27 cellular contexts compared by ENCODE assay signal in genomic region chr18:63043516-63043915, GRCh38.
DNase-seq lines count a peak whose midpoint lies in the region; ATAC-seq and TF ChIP-seq lines count a peak whose summit lies in the region.
"Had no signal": no experiment of that assay in that cellular context is flagged by ENCODE, and none has a peak within 500 bp of the region (broad histone marks: within the 10 kb centered on the region; RNA-seq: fewer than 3 reads in every experiment).

No MANE protein-coding gene starts in this region.

- H3K4me1 Mint-ChIP-seq in chondrocyte (ENCODE audit: low read depth): no peaks in the 10 kb centered on the region
- peaks cover 19% of the 10 kb centered on the region for H3K4me1 Mint-ChIP-seq in stimulated activated memory B cell treated with anti-CD40 and anti-IgM and Interleukin-4, amounts not matched to agents 10 μg/mL and 1 μg/mL and 100 μg/mL, for 72 hours

- H3K9me3 Mint-ChIP-seq in chondrocyte (ENCODE audit: low read depth): peaks cover 12% of the 10 kb centered on the region
- peaks cover 3% of the 10 kb centered on the region for H3K9me3 Mint-ChIP-seq in stimulated activated memory B cell treated with anti-CD40 and anti-IgM and Interleukin-4, amounts not matched to agents 10 μg/mL and 1 μg/mL and 100 μg/mL, for 72 hours

- WGBS in suprapubic skin: 83% methylated on average over 5 of the region's 5 CpGs

- peak; percentile 80 for DNase-seq in HCEC 1CT
- DNase-seq in amniotic epithelial cell (ENCODE audit: low read depth): peak; percentile 51
- peak; percentile 30 for DNase-seq in fibroblast of the aortic adventitia (ENCODE audit: low read depth)
- no peak for DNase-seq in chondrocyte (ENCODE audit: low spot score)
- DNase-seq in suprapubic skin (ENCODE audit: low spot score in 2 of 2): no peak
- DNase-seq in KG1 (lab: John Stamatoyannopoulos, UW): no peak
- DNase-seq: activated CD4-positive, alpha-beta T cell treated with anti-CD3 and anti-CD28 coated beads, Interleukin-2, amount 50 U/mL, for 4 hours; activated CD4-positive, CD25-positive, alpha-beta regulatory T cell; activated naive CD4-positive, alpha-beta T cell treated with anti-CD3 and anti-CD28 coated beads for 36 hours; amniotic stem cell; DND-41; glutamatergic neuron; MM.1S; NCI-H2081 treated with DMSO at 0.1 percent for 48 hours; NCI-H774; nephron progenitor cell; pancreas; RPMI8226; stimulated activated CD4-positive, alpha-beta T cell treated with anti-CD3 and anti-CD28 coated beads, Interleukin-4, amount 100 ng/mL, for 24 hours; upper lobe of right lung had no signal

- no peak for TF ChIP-seq POLR2A in suprapubic skin (IDR thresholded peaks at IDR 0.05)

- no peak overlapping the region for H3K27ac ChIP-seq in suprapubic skin
- H3K27ac ChIP-seq: cardiac muscle cell, pancreas, right atrium auricular region, upper lobe of right lung had no signal

- H3K27me3 Mint-ChIP-seq in chondrocyte (ENCODE audit: low read depth): peaks cover 45% of the 10 kb centered on the region
- no peaks in the 10 kb centered on the region for H3K27me3 Mint-ChIP-seq in stimulated activated memory B cell treated with anti-CD40 and anti-IgM and Interleukin-4, amounts not matched to agents 10 μg/mL and 1 μg/mL and 100 μg/mL, for 72 hours

- no peaks in the 10 kb centered on the region for H3K27me3 ChIP-seq in suprapubic skin
- H3K27me3 ChIP-seq: cardiac muscle cell, pancreas, right atrium auricular region had no signal

- H3K9me3 ChIP-seq in suprapubic skin: no peaks in the 10 kb centered on the region
- H3K9me3 ChIP-seq: pancreas, right atrium auricular region, upper lobe of right lung had no signal

- H3K36me3 ChIP-seq in suprapubic skin: no peaks in the 10 kb centered on the region
- H3K36me3 ChIP-seq: cardiac muscle cell, pancreas, right atrium auricular region, upper lobe of right lung had no signal

- no peak overlapping the region for H3K4me3 Mint-ChIP-seq in chondrocyte (ENCODE audit: unreplicated experiment)
- no peak overlapping the region for H3K4me3 Mint-ChIP-seq in stimulated activated memory B cell treated with anti-CD40 and anti-IgM and Interleukin-4, amounts not matched to agents 10 μg/mL and 1 μg/mL and 100 μg/mL, for 72 hours
- H3K4me3 Mint-ChIP-seq: activated naive CD4-positive, alpha-beta T cell treated with anti-CD3 and anti-CD28 coated beads for 36 hours; activated T-helper 1 cell treated with anti-CD3 and anti-CD28 coated beads, Interleukin-12 subunit alpha, Interleukin-12 subunit beta, Interleukin-2, Interleukin-4 antibody, amounts not matched to agents 30 ng/mL and 10 ng/mL and 1 ng/mL, durations not matched to agents 14 hours and 24 hours and 36 hours; nephron progenitor cell; stimulated activated effector memory CD8-positive, alpha-beta T cell treated with anti-CD3 and anti-CD28 coated beads, Interleukin-12 subunit alpha, Interleukin-12 subunit beta, amount 100 ng/mL, for 72 hours had no signal

- TF ChIP-seq EP300 in suprapubic skin (IDR thresholded peaks at IDR 0.05): no peak

- no peak overlapping the region for H3K4me3 ChIP-seq in fibroblast of the aortic adventitia (ENCODE audit: low read depth, low read length)
- H3K4me3 ChIP-seq in suprapubic skin: no peak overlapping the region
- H3K4me3 ChIP-seq: cardiac muscle cell, K562, lung, pancreas, right atrium auricular region, upper lobe of right lung had no signal

- H3K4me1 ChIP-seq in suprapubic skin: no peaks in the 10 kb centered on the region
- H3K4me1 ChIP-seq: pancreas, right atrium auricular region, upper lobe of right lung had no signal

- no peak for ATAC-seq in stimulated activated memory B cell treated with anti-CD40 and anti-IgM and Interleukin-4, amounts not matched to agents 10 μg/mL and 1 μg/mL and 100 μg/mL, for 72 hours
- ATAC-seq: K562; pancreas; stimulated activated effector memory CD8-positive, alpha-beta T cell treated with anti-CD3 and anti-CD28 coated beads, Interleukin-12 subunit alpha, Interleukin-12 subunit beta, amount 100 ng/mL, for 72 hours; upper lobe of right lung had no signal

- H3K27ac Mint-ChIP-seq in chondrocyte (ENCODE audit: unreplicated experiment): no peak overlapping the region
- H3K27ac Mint-ChIP-seq in stimulated activated memory B cell treated with anti-CD40 and anti-IgM and Interleukin-4, amounts not matched to agents 10 μg/mL and 1 μg/mL and 100 μg/mL, for 72 hours: no peak overlapping the region
- H3K27ac Mint-ChIP-seq: activated naive CD4-positive, alpha-beta T cell treated with anti-CD3 and anti-CD28 coated beads for 36 hours; activated T-helper 1 cell treated with anti-CD3 and anti-CD28 coated beads, Interleukin-12 subunit alpha, Interleukin-12 subunit beta, Interleukin-2, Interleukin-4 antibody, amounts not matched to agents 30 ng/mL and 10 ng/mL and 1 ng/mL, durations not matched to agents 14 hours and 24 hours and 36 hours; nephron progenitor cell; stimulated activated effector memory CD8-positive, alpha-beta T cell treated with anti-CD3 and anti-CD28 coated beads, Interleukin-12 subunit alpha, Interleukin-12 subunit beta, amount 100 ng/mL, for 72 hours had no signal

- no peak for TF ChIP-seq CTCF in fibroblast of the aortic adventitia (IDR thresholded peaks at IDR 0.05; ENCODE audit: insufficient read depth, low read length)
- no peak for TF ChIP-seq CTCF in chondrocyte (IDR thresholded peaks at IDR 0.05)
- no peak for TF ChIP-seq CTCF in suprapubic skin (IDR thresholded peaks at IDR 0.05)

- peaks cover 4% of the 10 kb centered on the region for H3K36me3 Mint-ChIP-seq in chondrocyte (ENCODE audit: low read depth)
- peaks cover 5% of the 10 kb centered on the region for H3K36me3 Mint-ChIP-seq in stimulated activated memory B cell treated with anti-CD40 and anti-IgM and Interleukin-4, amounts not matched to agents 10 μg/mL and 1 μg/mL and 100 μg/mL, for 72 hours
- H3K36me3 Mint-ChIP-seq: stimulated activated effector memory CD8-positive, alpha-beta T cell treated with anti-CD3 and anti-CD28 coated beads, Interleukin-12 subunit alpha, Interleukin-12 subunit beta, amount 100 ng/mL, for 72 hours had no signal

Comparison
In these comparisons a context has a peak if more than half of its experiments do, and no peak if none do; other contexts are left out.
1. DNase-seq: peak in HCEC 1CT (single experiment), amniotic epithelial cell (single experiment) and fibroblast of the aortic adventitia (single experiment); none in chondrocyte (single experiment), suprapubic skin (0 of 2) and KG1 (single experiment).